ENCODE assay signal across 1 cellular context in the genomic region with DNA sequence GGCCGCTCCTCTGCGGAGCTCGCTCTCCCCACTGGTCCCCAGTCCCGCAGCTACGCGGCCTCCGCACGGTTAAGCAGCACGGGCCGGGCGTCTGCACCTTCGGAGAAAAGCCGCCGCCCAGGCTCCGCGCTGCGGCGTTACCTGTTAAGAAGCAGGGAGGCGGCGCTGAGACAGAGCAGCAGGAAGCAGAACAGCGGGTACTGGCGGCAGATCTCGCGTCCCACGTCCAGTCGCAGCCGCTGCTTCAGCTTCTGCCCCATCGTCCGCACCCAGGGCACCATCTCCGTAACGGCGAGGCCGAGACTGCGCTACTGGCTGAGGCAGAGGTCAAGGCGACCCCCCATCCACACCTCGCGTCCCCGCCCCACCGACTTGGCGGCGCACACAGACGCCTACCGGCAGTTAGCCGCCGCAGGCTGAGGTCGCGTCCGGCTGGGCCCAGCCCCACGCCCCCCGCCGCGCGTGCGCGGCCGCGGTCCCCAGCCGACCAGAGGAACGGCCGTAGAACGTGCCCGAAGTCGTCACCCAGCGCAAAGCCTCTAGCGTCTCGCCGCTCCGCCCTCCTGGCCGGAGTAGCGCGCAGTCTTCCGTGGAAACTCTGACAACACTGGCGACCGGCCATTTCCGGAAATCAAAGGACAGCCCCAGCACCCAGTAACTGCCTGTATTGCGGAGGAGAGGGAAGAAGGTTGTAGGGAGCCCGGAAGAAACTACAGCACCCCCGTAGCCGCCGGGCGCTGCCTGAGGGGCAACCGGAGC.
TF ChIP-seq lines count a peak whose summit lies in the region.

A gene with protein sequence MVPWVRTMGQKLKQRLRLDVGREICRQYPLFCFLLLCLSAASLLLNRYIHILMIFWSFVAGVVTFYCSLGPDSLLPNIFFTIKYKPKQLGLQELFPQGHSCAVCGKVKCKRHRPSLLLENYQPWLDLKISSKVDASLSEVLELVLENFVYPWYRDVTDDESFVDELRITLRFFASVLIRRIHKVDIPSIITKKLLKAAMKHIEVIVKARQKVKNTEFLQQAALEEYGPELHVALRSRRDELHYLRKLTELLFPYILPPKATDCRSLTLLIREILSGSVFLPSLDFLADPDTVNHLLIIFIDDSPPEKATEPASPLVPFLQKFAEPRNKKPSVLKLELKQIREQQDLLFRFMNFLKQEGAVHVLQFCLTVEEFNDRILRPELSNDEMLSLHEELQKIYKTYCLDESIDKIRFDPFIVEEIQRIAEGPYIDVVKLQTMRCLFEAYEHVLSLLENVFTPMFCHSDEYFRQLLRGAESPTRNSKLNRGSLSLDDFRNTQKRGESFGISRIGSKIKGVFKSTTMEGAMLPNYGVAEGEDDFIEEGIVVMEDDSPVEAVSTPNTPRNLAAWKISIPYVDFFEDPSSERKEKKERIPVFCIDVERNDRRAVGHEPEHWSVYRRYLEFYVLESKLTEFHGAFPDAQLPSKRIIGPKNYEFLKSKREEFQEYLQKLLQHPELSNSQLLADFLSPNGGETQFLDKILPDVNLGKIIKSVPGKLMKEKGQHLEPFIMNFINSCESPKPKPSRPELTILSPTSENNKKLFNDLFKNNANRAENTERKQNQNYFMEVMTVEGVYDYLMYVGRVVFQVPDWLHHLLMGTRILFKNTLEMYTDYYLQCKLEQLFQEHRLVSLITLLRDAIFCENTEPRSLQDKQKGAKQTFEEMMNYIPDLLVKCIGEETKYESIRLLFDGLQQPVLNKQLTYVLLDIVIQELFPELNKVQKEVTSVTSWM (minus strand): TSS at position 421 of the 759 bp plus-strand sequence. CDS start 140 bp downstream, at position 281.

TF ChIP-seq in HepG2, 621 proteins besides CTCF, POLR2A, EP300 and RAD21 (continued from another document and continues in another):
- TF ChIP-seq ZNF138 (CRISPR knock-in tag; IDR thresholded peaks at IDR 0.05; ENCODE audit: low read depth) (peak; percentile 95), SAFB2 (CRISPR knock-in tag; IDR thresholded peaks at IDR 0.05; ENCODE audit: borderline replicate concordance, low read depth) (no peak; the same call in 1 of the 2 replicates), TRIM24 (CRISPR knock-in tag; IDR thresholded peaks at IDR 0.05) (peak; percentile 29; the same call in 1 of the 2 replicates), ZNF776 (CRISPR knock-in tag; IDR thresholded peaks at IDR 0.05) (peak; percentile 82; the same call in 1 of the 2 replicates), ZNF431 (CRISPR knock-in tag; IDR thresholded peaks at IDR 0.05; ENCODE audit: borderline replicate concordance, low read depth) (peak; percentile 69; the same call in 1 of the 2 replicates), HMG20B (CRISPR knock-in tag; conservative IDR thresholded peaks at IDR 0.05) (no peak), NRL (CRISPR knock-in tag; IDR thresholded peaks at IDR 0.05; ENCODE audit: borderline replicate concordance) (peak; percentile 8; the same call in 1 of the 2 replicates), SMAD1 (CRISPR knock-in tag; IDR thresholded peaks at IDR 0.05; ENCODE audit: borderline replicate concordance, low read depth) (no peak), HOXA3 (CRISPR knock-in tag; IDR thresholded peaks at IDR 0.05) (peak; percentile 75), SMAD3 (CRISPR knock-in tag; IDR thresholded peaks at IDR 0.05) (peak; percentile 73; the same call in 1 of the 2 replicates), DR1 (CRISPR knock-in tag; IDR thresholded peaks at IDR 0.05) (peak; percentile 60), POGZ (CRISPR knock-in tag; IDR thresholded peaks at IDR 0.05) (peak; percentile 61), ZNF546 (CRISPR knock-in tag; conservative IDR thresholded peaks at IDR 0.05) (peak; percentile 96), PPARG (CRISPR knock-in tag; conservative IDR thresholded peaks at IDR 0.05) (no peak), ZSCAN12 (CRISPR knock-in tag; IDR thresholded peaks at IDR 0.05) (no peak), ZNF557 (CRISPR knock-in tag; IDR thresholded peaks at IDR 0.05) (0 out of 2 replicates have a peak, but pooled peaks have one; percentile 16), KMT2A (CRISPR knock-in tag; IDR thresholded peaks at IDR 0.05) (peak; percentile 74), ZSCAN9 (CRISPR knock-in tag; IDR thresholded peaks at IDR 0.05; ENCODE audit: borderline replicate concordance) (peak; percentile 46; the same call in 1 of the 2 replicates), ZNF333 (CRISPR knock-in tag; IDR thresholded peaks at IDR 0.05; ENCODE audit: borderline replicate concordance) (peak; percentile 81; the same call in 1 of the 2 replicates), KLF12 (CRISPR knock-in tag; IDR thresholded peaks at IDR 0.05; ENCODE audit: borderline replicate concordance) (peak; percentile 59; the same call in 1 of the 2 replicates), HMG20A (CRISPR knock-in tag; IDR thresholded peaks at IDR 0.05; ENCODE audit: borderline replicate concordance) (no peak), ZNF75D (CRISPR knock-in tag; IDR thresholded peaks at IDR 0.05; ENCODE audit: borderline replicate concordance) (no peak), CREB1 (IDR thresholded peaks at IDR 0.05) (peak; percentile 27; the same call in 1 of the 2 replicates), CREB1 (CRISPR knock-in tag; IDR thresholded peaks at IDR 0.05) (peak; percentile 50; the same call in 1 of the 2 replicates), PAX8 (CRISPR knock-in tag; IDR thresholded peaks at IDR 0.05; ENCODE audit: borderline replicate concordance) (peak; percentile 51; the same call in 1 of the 2 replicates), ZNF337 (CRISPR knock-in tag; IDR thresholded peaks at IDR 0.05; ENCODE audit: borderline replicate concordance, low read depth) (no peak), ZNF598 (CRISPR knock-in tag; IDR thresholded peaks at IDR 0.05; ENCODE audit: borderline replicate concordance) (peak; percentile 54; the same call in 1 of the 2 replicates), GABPA (IDR thresholded peaks at IDR 0.05; ENCODE audit: low read depth, low read length) (peak; percentile 49), GABPA (CRISPR knock-in tag; IDR thresholded peaks at IDR 0.05; ENCODE audit: low read depth) (peak; percentile 81), HDAC6 (IDR thresholded peaks at IDR 0.05; ENCODE audit: low read depth, low read length) (no peak), HDAC1 (CRISPR knock-in tag; IDR thresholded peaks at IDR 0.05) (peak; percentile 84), YY1 (IDR thresholded peaks at IDR 0.05; ENCODE audit: insufficient read depth, insufficient replicate concordance, low read depth, low read length) (peak; percentile 87), ZNF10 (CRISPR knock-in tag; IDR thresholded peaks at IDR 0.05; ENCODE audit: borderline replicate concordance, low read depth) (no peak), SNAI1 (CRISPR knock-in tag; IDR thresholded peaks at IDR 0.05; ENCODE audit: borderline replicate concordance) (peak; percentile 90), HNRNPLL (IDR thresholded peaks at IDR 0.05; ENCODE audit: low read depth, low read length, poor library complexity, severe bottlenecking) (peak; percentile 97), ZBTB38 (CRISPR knock-in tag; IDR thresholded peaks at IDR 0.05) (peak; percentile 94), FOXC1 (CRISPR knock-in tag; IDR thresholded peaks at IDR 0.05; ENCODE audit: borderline replicate concordance) (no peak; the same call in none of the 2 replicates), LCORL (IDR thresholded peaks at IDR 0.05) (no peak), LCORL (CRISPR knock-in tag; IDR thresholded peaks at IDR 0.05) (peak; percentile 64)
- TF ChIP-seq, protein P1, sequence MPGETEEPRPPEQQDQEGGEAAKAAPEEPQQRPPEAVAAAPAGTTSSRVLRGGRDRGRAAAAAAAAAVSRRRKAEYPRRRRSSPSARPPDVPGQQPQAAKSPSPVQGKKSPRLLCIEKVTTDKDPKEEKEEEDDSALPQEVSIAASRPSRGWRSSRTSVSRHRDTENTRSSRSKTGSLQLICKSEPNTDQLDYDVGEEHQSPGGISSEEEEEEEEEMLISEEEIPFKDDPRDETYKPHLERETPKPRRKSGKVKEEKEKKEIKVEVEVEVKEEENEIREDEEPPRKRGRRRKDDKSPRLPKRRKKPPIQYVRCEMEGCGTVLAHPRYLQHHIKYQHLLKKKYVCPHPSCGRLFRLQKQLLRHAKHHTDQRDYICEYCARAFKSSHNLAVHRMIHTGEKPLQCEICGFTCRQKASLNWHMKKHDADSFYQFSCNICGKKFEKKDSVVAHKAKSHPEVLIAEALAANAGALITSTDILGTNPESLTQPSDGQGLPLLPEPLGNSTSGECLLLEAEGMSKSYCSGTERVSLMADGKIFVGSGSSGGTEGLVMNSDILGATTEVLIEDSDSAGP (CRISPR knock-in tag; IDR thresholded peaks at IDR 0.05; ENCODE audit: borderline replicate concordance), result no peak; the same call in none of the 2 replicates
- TF ChIP-seq, protein P2, sequence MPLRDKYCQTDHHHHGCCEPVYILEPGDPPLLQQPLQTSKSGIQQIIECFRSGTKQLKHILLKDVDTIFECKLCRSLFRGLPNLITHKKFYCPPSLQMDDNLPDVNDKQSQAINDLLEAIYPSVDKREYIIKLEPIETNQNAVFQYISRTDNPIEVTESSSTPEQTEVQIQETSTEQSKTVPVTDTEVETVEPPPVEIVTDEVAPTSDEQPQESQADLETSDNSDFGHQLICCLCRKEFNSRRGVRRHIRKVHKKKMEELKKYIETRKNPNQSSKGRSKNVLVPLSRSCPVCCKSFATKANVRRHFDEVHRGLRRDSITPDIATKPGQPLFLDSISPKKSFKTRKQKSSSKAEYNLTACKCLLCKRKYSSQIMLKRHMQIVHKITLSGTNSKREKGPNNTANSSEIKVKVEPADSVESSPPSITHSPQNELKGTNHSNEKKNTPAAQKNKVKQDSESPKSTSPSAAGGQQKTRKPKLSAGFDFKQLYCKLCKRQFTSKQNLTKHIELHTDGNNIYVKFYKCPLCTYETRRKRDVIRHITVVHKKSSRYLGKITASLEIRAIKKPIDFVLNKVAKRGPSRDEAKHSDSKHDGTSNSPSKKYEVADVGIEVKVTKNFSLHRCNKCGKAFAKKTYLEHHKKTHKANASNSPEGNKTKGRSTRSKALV (CRISPR knock-in tag; IDR thresholded peaks at IDR 0.05), result peak; percentile 50
- TF ChIP-seq, protein P3, sequence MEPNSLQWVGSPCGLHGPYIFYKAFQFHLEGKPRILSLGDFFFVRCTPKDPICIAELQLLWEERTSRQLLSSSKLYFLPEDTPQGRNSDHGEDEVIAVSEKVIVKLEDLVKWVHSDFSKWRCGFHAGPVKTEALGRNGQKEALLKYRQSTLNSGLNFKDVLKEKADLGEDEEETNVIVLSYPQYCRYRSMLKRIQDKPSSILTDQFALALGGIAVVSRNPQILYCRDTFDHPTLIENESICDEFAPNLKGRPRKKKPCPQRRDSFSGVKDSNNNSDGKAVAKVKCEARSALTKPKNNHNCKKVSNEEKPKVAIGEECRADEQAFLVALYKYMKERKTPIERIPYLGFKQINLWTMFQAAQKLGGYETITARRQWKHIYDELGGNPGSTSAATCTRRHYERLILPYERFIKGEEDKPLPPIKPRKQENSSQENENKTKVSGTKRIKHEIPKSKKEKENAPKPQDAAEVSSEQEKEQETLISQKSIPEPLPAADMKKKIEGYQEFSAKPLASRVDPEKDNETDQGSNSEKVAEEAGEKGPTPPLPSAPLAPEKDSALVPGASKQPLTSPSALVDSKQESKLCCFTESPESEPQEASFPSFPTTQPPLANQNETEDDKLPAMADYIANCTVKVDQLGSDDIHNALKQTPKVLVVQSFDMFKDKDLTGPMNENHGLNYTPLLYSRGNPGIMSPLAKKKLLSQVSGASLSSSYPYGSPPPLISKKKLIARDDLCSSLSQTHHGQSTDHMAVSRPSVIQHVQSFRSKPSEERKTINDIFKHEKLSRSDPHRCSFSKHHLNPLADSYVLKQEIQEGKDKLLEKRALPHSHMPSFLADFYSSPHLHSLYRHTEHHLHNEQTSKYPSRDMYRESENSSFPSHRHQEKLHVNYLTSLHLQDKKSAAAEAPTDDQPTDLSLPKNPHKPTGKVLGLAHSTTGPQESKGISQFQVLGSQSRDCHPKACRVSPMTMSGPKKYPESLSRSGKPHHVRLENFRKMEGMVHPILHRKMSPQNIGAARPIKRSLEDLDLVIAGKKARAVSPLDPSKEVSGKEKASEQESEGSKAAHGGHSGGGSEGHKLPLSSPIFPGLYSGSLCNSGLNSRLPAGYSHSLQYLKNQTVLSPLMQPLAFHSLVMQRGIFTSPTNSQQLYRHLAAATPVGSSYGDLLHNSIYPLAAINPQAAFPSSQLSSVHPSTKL (CRISPR knock-in tag; IDR thresholded peaks at IDR 0.05), result 0 out of 2 replicates have a peak, but pooled peaks have one; percentile 6
- TF ChIP-seq, protein P4, sequence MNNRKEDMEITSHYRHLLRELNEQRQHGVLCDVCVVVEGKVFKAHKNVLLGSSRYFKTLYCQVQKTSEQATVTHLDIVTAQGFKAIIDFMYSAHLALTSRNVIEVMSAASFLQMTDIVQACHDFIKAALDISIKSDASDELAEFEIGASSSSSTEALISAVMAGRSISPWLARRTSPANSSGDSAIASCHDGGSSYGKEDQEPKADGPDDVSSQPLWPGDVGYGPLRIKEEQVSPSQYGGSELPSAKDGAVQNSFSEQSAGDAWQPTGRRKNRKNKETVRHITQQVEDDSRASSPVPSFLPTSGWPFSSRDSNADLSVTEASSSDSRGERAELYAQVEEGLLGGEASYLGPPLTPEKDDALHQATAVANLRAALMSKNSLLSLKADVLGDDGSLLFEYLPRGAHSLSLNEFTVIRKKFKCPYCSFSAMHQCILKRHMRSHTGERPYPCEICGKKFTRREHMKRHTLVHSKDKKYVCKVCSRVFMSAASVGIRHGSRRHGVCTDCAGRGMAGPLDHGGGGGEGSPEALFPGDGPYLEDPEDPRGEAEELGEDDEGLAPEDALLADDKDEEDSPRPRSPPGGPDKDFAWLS (CRISPR knock-in tag; IDR thresholded peaks at IDR 0.05; ENCODE audit: borderline replicate concordance), result no peak; the same call in 1 of the 2 replicates
- TF ChIP-seq, protein P5, sequence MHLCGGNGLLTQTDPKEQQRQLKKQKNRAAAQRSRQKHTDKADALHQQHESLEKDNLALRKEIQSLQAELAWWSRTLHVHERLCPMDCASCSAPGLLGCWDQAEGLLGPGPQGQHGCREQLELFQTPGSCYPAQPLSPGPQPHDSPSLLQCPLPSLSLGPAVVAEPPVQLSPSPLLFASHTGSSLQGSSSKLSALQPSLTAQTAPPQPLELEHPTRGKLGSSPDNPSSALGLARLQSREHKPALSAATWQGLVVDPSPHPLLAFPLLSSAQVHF (CRISPR knock-in tag; IDR thresholded peaks at IDR 0.05), result 0 out of 2 replicates have a peak, but pooled peaks have one; percentile 49
- TF ChIP-seq, protein P6, sequence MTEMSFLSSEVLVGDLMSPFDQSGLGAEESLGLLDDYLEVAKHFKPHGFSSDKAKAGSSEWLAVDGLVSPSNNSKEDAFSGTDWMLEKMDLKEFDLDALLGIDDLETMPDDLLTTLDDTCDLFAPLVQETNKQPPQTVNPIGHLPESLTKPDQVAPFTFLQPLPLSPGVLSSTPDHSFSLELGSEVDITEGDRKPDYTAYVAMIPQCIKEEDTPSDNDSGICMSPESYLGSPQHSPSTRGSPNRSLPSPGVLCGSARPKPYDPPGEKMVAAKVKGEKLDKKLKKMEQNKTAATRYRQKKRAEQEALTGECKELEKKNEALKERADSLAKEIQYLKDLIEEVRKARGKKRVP (CRISPR knock-in tag; IDR thresholded peaks at IDR 0.05), result peak in 1 of 2 experiments; percentile 41; a peak in 1 of 4 replicates
